Comparison of ENCODE assay signal across 29 cellular contexts in the genomic region with DNA sequence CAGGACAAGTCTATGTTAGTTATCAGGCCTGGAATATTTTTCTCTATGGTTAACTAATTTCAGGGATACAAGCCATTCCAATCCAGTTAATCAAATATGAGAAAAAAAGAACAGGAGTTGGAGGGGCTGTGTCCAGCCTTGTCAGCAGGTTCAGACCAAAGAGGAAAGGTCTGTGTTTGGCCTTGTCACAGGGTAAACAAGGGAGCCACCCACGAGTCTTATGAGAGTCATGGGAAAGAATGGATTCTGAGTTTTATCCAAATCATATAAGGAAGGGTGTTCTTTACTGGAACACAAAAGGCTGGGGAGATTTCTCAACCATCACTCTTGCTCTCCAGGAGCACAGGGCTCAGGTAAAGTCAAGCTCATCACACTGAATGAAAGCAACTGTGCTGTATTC.
"Had no signal": no experiment of that assay in that cellular context is flagged by ENCODE, and none has a peak within 500 bp of the region (broad histone marks: within the 10 kb centered on the region; RNA-seq: fewer than 3 reads in every experiment).

No MANE protein-coding gene starts in this region.

- H3K4me3 Mint-ChIP-seq: dendritic cell treated with granulocyte-macrophage colony-stimulating factor and Interleukin-4, amounts not matched to agents 40 ng/mL and 50 ng/mL, for 4 days; effector memory CD8-positive, alpha-beta T cell; endodermal cell had no signal

- H3K9me3 ChIP-seq: colonic mucosa, esophagus squamous epithelium, gastrocnemius medialis, gastroesophageal sphincter, heart left ventricle, heart right ventricle had no signal

- H3K27me3 ChIP-seq: colonic mucosa, esophagus squamous epithelium, foreskin keratinocyte, gastrocnemius medialis, gastroesophageal sphincter, hepatocyte had no signal

- H3K9me3 Mint-ChIP-seq: dendritic cell treated with granulocyte-macrophage colony-stimulating factor and Interleukin-4, amounts not matched to agents 40 ng/mL and 50 ng/mL, for 4 days; effector memory CD8-positive, alpha-beta T cell had no signal

- H3K4me1 ChIP-seq: colonic mucosa, esophagus squamous epithelium, foreskin keratinocyte, gastrocnemius medialis, gastroesophageal sphincter, heart left ventricle, heart right ventricle had no signal

- H3K4me3 ChIP-seq: colonic mucosa, coronary artery, dorsolateral prefrontal cortex, esophagus squamous epithelium, gastrocnemius medialis, gastroesophageal sphincter, heart left ventricle, heart right ventricle, hepatocyte had no signal

- FAIRE-seq: colon, endometrium, endothelial cell of umbilical vein, frontal cortex had no signal

- H3K36me3 ChIP-seq: colonic mucosa, esophagus squamous epithelium, gastrocnemius medialis, gastroesophageal sphincter, heart left ventricle, heart right ventricle had no signal

- H3K27me3 Mint-ChIP-seq: dendritic cell treated with granulocyte-macrophage colony-stimulating factor and Interleukin-4, amounts not matched to agents 40 ng/mL and 50 ng/mL, for 4 days had no signal

- ATAC-seq: effector memory CD8-positive, alpha-beta T cell; esophagus mucosa; gastrocnemius medialis; gastroesophageal sphincter; heart left ventricle; heart right ventricle had no signal

- H3K27ac ChIP-seq: colonic mucosa, coronary artery, dorsolateral prefrontal cortex, epithelial cell of prostate, esophagus squamous epithelium, foreskin keratinocyte, gastrocnemius medialis, gastroesophageal sphincter, heart left ventricle, heart right ventricle, hepatocyte had no signal

- H3K4me1 Mint-ChIP-seq: endodermal cell had no signal

- DNase-seq: colonic mucosa; cortex of kidney; dermis blood vessel endothelial cell; dorsolateral prefrontal cortex; effector CD4-positive, alpha-beta T cell; effector CD8-positive, alpha-beta T cell; effector memory CD4-positive, alpha-beta T cell; effector memory CD8-positive, alpha-beta T cell; endodermal cell; erythroblast; esophagus squamous epithelium; foreskin fibroblast; foreskin keratinocyte; foreskin melanocyte; gastrocnemius medialis; glutamatergic neuron; head of caudate nucleus; heart left ventricle; heart right ventricle had no signal

- H3K27ac Mint-ChIP-seq: dendritic cell treated with granulocyte-macrophage colony-stimulating factor and Interleukin-4, amounts not matched to agents 40 ng/mL and 50 ng/mL, for 4 days; effector memory CD8-positive, alpha-beta T cell; endodermal cell had no signal
